Comparison of ENCODE assay signal across 18 cellular contexts in genomic region chr4:76563804-76564468, GRCh38.
DNase-seq lines count a peak whose midpoint lies in the region; ATAC-seq and TF ChIP-seq lines count a peak whose summit lies in the region.
"Had no signal": no experiment of that assay in that cellular context is flagged by ENCODE, and none has a peak within 500 bp of the region (broad histone marks: within the 10 kb centered on the region; RNA-seq: fewer than 3 reads in every experiment).

No MANE protein-coding gene starts in this region.

- ATAC-seq in GM18867 (IDR thresholded peaks at IDR 0.05; ENCODE audit: unreplicated experiment) = peak; percentile 17
- peak; percentile 25 for ATAC-seq in left lobe of liver
- ATAC-seq in GM21390 (IDR thresholded peaks at IDR 0.05; ENCODE audit: unreplicated experiment) = no peak
- no peak for ATAC-seq in sciatic nerve
- ATAC-seq: effector memory CD8-positive, alpha-beta T cell had no signal

- no peaks in the 10 kb centered on the region for H3K36me3 Mint-ChIP-seq in activated naive CD8-positive, alpha-beta T cell treated with anti-CD3 and anti-CD28 coated beads for 36 hours

- H2AFZ ChIP-seq in smooth muscle cell (ENCODE audit: low read depth) = no peak overlapping the region

- H3K9ac ChIP-seq in smooth muscle cell (ENCODE audit: low read depth) = no peak overlapping the region

- H3K36me3 ChIP-seq in smooth muscle cell (ENCODE audit: low read depth) = no peaks in the 10 kb centered on the region
- H3K36me3 ChIP-seq: spleen had no signal

- H3K4me2 ChIP-seq in smooth muscle cell = no peak overlapping the region

- intact Hi-C loops in sciatic nerve (cut with DNase I) = no loop called here

- H3K4me3 Mint-ChIP-seq in activated naive CD8-positive, alpha-beta T cell treated with anti-CD3 and anti-CD28 coated beads for 36 hours = no peak overlapping the region
- H3K4me3 Mint-ChIP-seq: effector memory CD8-positive, alpha-beta T cell; stimulated activated naive CD8-positive, alpha-beta T cell treated with anti-CD3 and anti-CD28 coated beads, Interleukin-15, Interleukin-2, amounts not matched to agents 100 ng/mL and 50 ng/mL, for 24 hours had no signal

- H3K4me3 ChIP-seq in smooth muscle cell = no peak overlapping the region
- H3K4me3 ChIP-seq: spleen had no signal

- H3K27me3 ChIP-seq in smooth muscle cell (ENCODE audit: low read depth) = no peaks in the 10 kb centered on the region

- H3K27ac ChIP-seq in smooth muscle cell (ENCODE audit: low read depth) = peak overlapping the region; percentile 87
- H3K27ac ChIP-seq: HL-60 had no signal

- DNase-seq in activated naive CD8-positive, alpha-beta T cell treated with anti-CD3 and anti-CD28 coated beads for 36 hours = peak; percentile 16
- DNase-seq in left lobe of liver (ENCODE audit: low spot score) (no peak), smooth muscle cell (lab: John Stamatoyannopoulos, UW; ENCODE audit: unreplicated experiment) (no peak), midbrain (lab: John Stamatoyannopoulos, UW) (no peak), sciatic nerve (ENCODE audit: low spot score) (no peak), NCI-H2029 treated with DMSO at 0.1 percent for 48 hours (lab: John Stamatoyannopoulos, UW) (no peak)
- DNase-seq: activated CD4-positive, CD25-positive, alpha-beta regulatory T cell treated with anti-CD3 and anti-CD28 coated beads, Interleukin-2, amount 50 U/mL, for 72 hours; activated naive CD4-positive, alpha-beta T cell treated with anti-CD3 and anti-CD28 coated beads, Interleukin-2, amount 50 U/mL, for 16 hours; DMS153; effector memory CD8-positive, alpha-beta T cell; KG1; NCI-H1105 treated with DMSO at 0.1 percent for 48 hours; Right ventricle myocardium superior; spleen had no signal

- H3K27me3 Mint-ChIP-seq in activated naive CD8-positive, alpha-beta T cell treated with anti-CD3 and anti-CD28 coated beads for 36 hours = peaks cover 21% of the 10 kb centered on the region

- no peaks in the 10 kb centered on the region for H4K20me1 ChIP-seq in smooth muscle cell (ENCODE audit: low read depth)

- H3K9me3 Mint-ChIP-seq in activated naive CD8-positive, alpha-beta T cell treated with anti-CD3 and anti-CD28 coated beads for 36 hours = no peaks in the 10 kb centered on the region
- H3K9me3 Mint-ChIP-seq: effector memory CD8-positive, alpha-beta T cell; stimulated activated naive CD8-positive, alpha-beta T cell treated with anti-CD3 and anti-CD28 coated beads, Interleukin-15, Interleukin-2, amounts not matched to agents 100 ng/mL and 50 ng/mL, for 24 hours had no signal

- peaks cover 18% of the 10 kb centered on the region for H3K4me1 Mint-ChIP-seq in activated naive CD8-positive, alpha-beta T cell treated with anti-CD3 and anti-CD28 coated beads for 36 hours

- H3K27ac Mint-ChIP-seq in activated naive CD8-positive, alpha-beta T cell treated with anti-CD3 and anti-CD28 coated beads for 36 hours = peak overlapping the region; percentile 82
- H3K27ac Mint-ChIP-seq: effector memory CD8-positive, alpha-beta T cell; stimulated activated naive CD8-positive, alpha-beta T cell treated with anti-CD3 and anti-CD28 coated beads, Interleukin-15, Interleukin-2, amounts not matched to agents 100 ng/mL and 50 ng/mL, for 24 hours had no signal

- WGBS in smooth muscle cell (ENCODE audit: low lambda C conversion rate) = 88% methylated on average over 7 of the region's 7 CpGs

- H3K4me1 ChIP-seq in smooth muscle cell (ENCODE audit: low read depth) = peaks cover 28% of the 10 kb centered on the region

- no peaks in the 10 kb centered on the region for H3K79me2 ChIP-seq in smooth muscle cell (ENCODE audit: low read depth)

- TF ChIP-seq CTCF in smooth muscle cell (IDR thresholded peaks at IDR 0.05; ENCODE audit: borderline replicate concordance, insufficient read depth, poor library complexity, severe bottlenecking) = no peak

- H3K9me3 ChIP-seq in smooth muscle cell (replicated peaks; ENCODE audit: low read depth) = no peaks in the 10 kb centered on the region
- H3K9me3 ChIP-seq: spleen had no signal

- no peaks in the 10 kb centered on the region for H3F3A ChIP-seq in smooth muscle cell (ENCODE audit: low read depth)

Comparison
In these comparisons a context has a peak if more than half of its experiments do, and no peak if none do; other contexts are left out.
1. ATAC-seq: peak in GM18867 (single experiment) and left lobe of liver (single experiment); none in GM21390 (single experiment) and sciatic nerve (single experiment).